Comparison of ENCODE assay signal across 1 cellular context in genomic region chr2:11465485-11466306, GRCh38.
TF ChIP-seq lines count a peak whose summit lies in the region.

TSS of gene E2F6 (minus strand) at chr2:11466161. CDS start at chr2:11465879, 282 bp downstream.

TF ChIP-seq in HepG2, 621 proteins besides CTCF, POLR2A, EP300 and RAD21 (continued from another document and continues in another):
- TF ChIP-seq ZBTB25 (CRISPR knock-in tag; IDR thresholded peaks at IDR 0.05) (peak; percentile 79), SNAPC5 (CRISPR knock-in tag; IDR thresholded peaks at IDR 0.05; ENCODE audit: borderline replicate concordance) (peak; percentile 93; the same call in 1 of the 2 replicates), KDM2A (CRISPR knock-in tag; IDR thresholded peaks at IDR 0.05; ENCODE audit: borderline replicate concordance, low read depth) (peak; percentile 74), HOXD1 (CRISPR knock-in tag; IDR thresholded peaks at IDR 0.05) (peak; percentile 96), MBNL3 (CRISPR knock-in tag; conservative IDR thresholded peaks at IDR 0.05) (no peak), SNRNP70 (IDR thresholded peaks at IDR 0.05; ENCODE audit: low read depth, low read length) (no peak), GLI4 (CRISPR knock-in tag; IDR thresholded peaks at IDR 0.05; ENCODE audit: borderline replicate concordance) (peak; percentile 99), TCF7 (IDR thresholded peaks at IDR 0.05; ENCODE audit: low read depth) (no peak; the same call in 1 of the 2 replicates), HDAC2 (CRISPR knock-in tag; IDR thresholded peaks at IDR 0.05) (peak; percentile 79; the same call in 1 of the 2 replicates), NCOA1 (CRISPR knock-in tag; IDR thresholded peaks at IDR 0.05) (peak; percentile 98), MEIS1 (CRISPR knock-in tag; IDR thresholded peaks at IDR 0.05; ENCODE audit: borderline replicate concordance) (peak; percentile 84), ZNF281 (CRISPR knock-in tag; IDR thresholded peaks at IDR 0.05; ENCODE audit: borderline replicate concordance) (peak; percentile 66), NFKB2 (CRISPR knock-in tag; IDR thresholded peaks at IDR 0.05; ENCODE audit: borderline replicate concordance) (peak; percentile 100), BCLAF1 (IDR thresholded peaks at IDR 0.05) (no peak), AGO2 (optimal IDR thresholded peaks at IDR 0.05; ENCODE audit: low read depth, low read length) (peak; percentile 81), MLX (CRISPR knock-in tag; IDR thresholded peaks at IDR 0.05) (0 out of 2 replicates have a peak, but pooled peaks have one; percentile 40), ZFX (CRISPR knock-in tag; IDR thresholded peaks at IDR 0.05; ENCODE audit: low read depth) (peak; percentile 92), ZNF407 (CRISPR knock-in tag; IDR thresholded peaks at IDR 0.05; ENCODE audit: not compliant biosample characterization) (peak; percentile 100), TBX2 (CRISPR knock-in tag; IDR thresholded peaks at IDR 0.05; ENCODE audit: borderline replicate concordance) (peak; percentile 97), AHR (CRISPR knock-in tag; IDR thresholded peaks at IDR 0.05) (peak; percentile 95), IKZF1 (IDR thresholded peaks at IDR 0.05) (no peak), THAP9 (CRISPR knock-in tag; IDR thresholded peaks at IDR 0.05; ENCODE audit: borderline replicate concordance) (peak; percentile 96), DPF2 (CRISPR knock-in tag; IDR thresholded peaks at IDR 0.05; ENCODE audit: borderline replicate concordance, low read depth) (no peak), BATF2 (CRISPR knock-in tag; IDR thresholded peaks at IDR 0.05) (peak; percentile 99), ZNF597 (CRISPR knock-in tag; IDR thresholded peaks at IDR 0.05) (no peak), AGO1 (IDR thresholded peaks at IDR 0.05; ENCODE audit: low read depth, low read length, poor library complexity, severe bottlenecking) (peak; percentile 56), THRA (CRISPR knock-in tag; IDR thresholded peaks at IDR 0.05; ENCODE audit: borderline replicate concordance) (peak; percentile 79), GZF1 (CRISPR knock-in tag; IDR thresholded peaks at IDR 0.05) (peak; percentile 88; the same call in 1 of the 2 replicates), ZKSCAN1 (IDR thresholded peaks at IDR 0.05; ENCODE audit: low read length) (peak; percentile 56; the same call in 1 of the 2 replicates)
